In the genomic region with DNA sequence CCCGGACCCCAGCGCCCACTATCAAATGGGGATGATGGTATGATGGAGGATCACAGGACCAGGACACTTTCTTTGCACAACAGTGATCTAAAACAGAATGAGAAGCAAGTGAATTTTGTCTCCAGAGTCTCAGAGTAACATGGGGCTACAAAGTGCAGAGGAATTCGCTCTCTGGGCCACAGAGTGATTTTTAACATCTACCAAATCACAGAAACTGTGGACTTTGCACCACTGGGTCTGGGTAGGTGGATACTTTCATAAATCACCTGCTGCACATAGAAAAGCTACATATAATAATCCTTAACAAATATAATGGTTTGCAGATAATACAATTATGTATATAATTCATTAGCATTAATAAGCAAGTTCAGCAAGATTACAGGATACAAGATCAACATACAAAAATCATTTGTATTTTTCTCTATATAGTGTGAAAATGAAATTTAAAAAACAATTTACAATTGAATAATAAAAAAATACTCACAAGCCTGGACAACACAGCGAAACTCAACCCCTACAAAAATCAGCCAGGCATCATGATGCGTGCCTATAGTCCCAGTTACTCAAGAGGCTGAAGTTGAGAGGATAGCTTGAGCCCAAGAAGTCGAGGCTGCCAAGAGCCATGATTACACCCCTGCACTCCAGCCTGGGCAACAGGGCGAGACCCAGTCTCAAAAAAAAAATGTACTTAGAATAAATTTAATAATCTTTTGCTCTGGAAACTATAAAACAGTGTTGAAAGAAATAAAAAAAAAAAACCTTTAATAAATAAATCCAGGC, we compare ENCODE assay signal across 25 cellular contexts.
"Had no signal": no experiment of that assay in that cellular context is flagged by ENCODE, and none has a peak within 500 bp of the region (broad histone marks: within the 10 kb centered on the region; RNA-seq: fewer than 3 reads in every experiment).

No MANE protein-coding gene starts in this region.

- H2AFZ ChIP-seq: hepatocyte had no signal

- ATAC-seq: heart right ventricle; mucosa of descending colon; naive thymus-derived CD4-positive, alpha-beta T cell; natural killer cell treated with Interleukin-12 subunit alpha and Interleukin-12 subunit beta and Interleukin-15 and Interleukin-18, amount 100 ng/mL, for 72 hours; pancreas; sciatic nerve; stimulated activated naive B cell treated with anti-CD40 and anti-IgM and Interleukin-4, amounts not matched to agents 10 μg/mL and 1 μg/mL and 100 μg/mL, for 72 hours; stimulated activated naive CD8-positive, alpha-beta T cell treated with anti-CD3 and anti-CD28 coated beads, Interleukin-15, Interleukin-2, amounts not matched to agents 100 U/mL and 50 U/mL, for 24 hours; upper lobe of right lung had no signal

- DNase-seq: heart right ventricle; islet precursor cell; midbrain; mucosa of descending colon; naive thymus-derived CD4-positive, alpha-beta T cell; pancreas; posterior cingulate gyrus; stimulated activated CD4-positive, alpha-beta T cell treated with anti-CD3 and anti-CD28 coated beads, Interleukin-12 subunit alpha, Interleukin-12 subunit beta, amount 100 ng/mL, for 4 hours; stimulated activated CD4-positive, alpha-beta T cell treated with anti-CD3 and anti-CD28 coated beads, Interleukin-15, amount 100 ng/mL, for 24 hours; stimulated activated CD4-positive, alpha-beta T cell treated with anti-CD3 and anti-CD28 coated beads, Interleukin-2, amount 100 ng/mL, for 24 hours; stimulated activated CD4-positive, alpha-beta T cell treated with anti-CD3 and anti-CD28 coated beads, Interleukin-4, amount 100 ng/mL, for 1 hour; stimulated activated naive B cell treated with anti-CD40 and anti-IgM and Interleukin-4, amounts not matched to agents 10 μg/mL and 1 μg/mL and 100 μg/mL, for 72 hours; stimulated activated naive CD8-positive, alpha-beta T cell treated with anti-CD3 and anti-CD28 coated beads, Interleukin-15, Interleukin-2, amounts not matched to agents 100 U/mL and 50 U/mL, for 24 hours; stomach; testis; tibial artery; trophoblast cell; upper lobe of right lung had no signal

- H3K9me3 ChIP-seq: heart right ventricle, mucosa of descending colon, pancreas, prostate gland, stomach, testis, tibial artery, upper lobe of right lung had no signal

- H3K79me2 ChIP-seq: hepatocyte had no signal

- H3K27me3 ChIP-seq: heart right ventricle, hepatocyte, pancreas, stomach, testis, tibial artery, upper lobe of right lung had no signal

- H3K4me3 ChIP-seq: heart right ventricle, hepatocyte, lung, mucosa of descending colon, pancreas, prostate gland, skin epidermis, stomach, testis, tibial artery, upper lobe of right lung had no signal

- H3K36me3 ChIP-seq: pancreas, prostate gland had no signal

- H3K4me1 ChIP-seq: pancreas, prostate gland, testis, upper lobe of right lung had no signal

- FAIRE-seq: pancreas, urothelium cell line had no signal

- H3K4me2 ChIP-seq: hepatocyte had no signal

- H3K27ac ChIP-seq: hepatocyte, pancreas, prostate gland, skin epidermis, stomach, testis, tibial artery, upper lobe of right lung had no signal
